In the genomic region with DNA sequence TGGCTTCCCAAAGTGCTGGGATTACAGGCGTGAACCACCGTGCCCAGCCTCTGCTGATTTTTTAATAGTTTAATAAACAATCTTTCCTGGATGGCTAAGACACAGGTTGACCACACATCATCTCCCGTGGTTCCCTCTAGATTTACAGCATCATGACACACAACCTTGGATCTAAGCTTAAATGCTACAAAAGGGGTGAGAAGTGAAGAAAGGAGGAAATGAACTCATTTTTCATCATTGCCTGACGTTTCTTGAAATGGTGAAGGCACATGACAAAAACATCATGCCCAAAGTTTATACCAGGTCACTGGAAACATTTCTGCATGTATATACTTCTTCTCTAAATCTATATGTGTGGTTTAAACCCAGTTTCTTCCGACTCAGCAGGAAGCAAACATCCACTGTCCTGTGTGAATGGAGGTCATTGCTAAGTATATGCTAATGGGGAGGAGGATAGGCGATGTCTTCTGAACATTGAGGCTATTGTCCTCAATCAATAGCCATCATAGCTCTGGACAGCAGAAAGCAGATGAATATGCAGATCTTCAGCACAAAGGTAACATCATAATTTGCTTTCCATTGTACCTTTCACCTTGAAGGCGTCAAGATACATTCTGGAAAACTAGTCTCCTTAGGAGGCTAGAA, we compare ENCODE assay signal across 29 cellular contexts.
A peak's percentile ranks its signal among the peaks of the same experiment; 100 is the strongest.
DNase-seq lines count a peak whose midpoint lies in the region; ATAC-seq and TF ChIP-seq lines count a peak whose summit lies in the region.
"Had no signal": no experiment of that assay in that cellular context is flagged by ENCODE, and none has a peak within 500 bp of the region (broad histone marks: within the 10 kb centered on the region; RNA-seq: fewer than 3 reads in every experiment).

No MANE protein-coding gene starts in this region.

- no peak overlapping the region for H3K4me2 ChIP-seq in IMR-90 (ENCODE audit: low read depth, low read length)

- H2BK20ac ChIP-seq in IMR-90 (ENCODE audit: low read depth, low read length), result no peak overlapping the region

- H3K9me3 ChIP-seq in IMR-90 (ENCODE audit: control insufficient read depth, insufficient read depth, low read length), result no peaks in the 10 kb centered on the region
- H3K9me3 ChIP-seq in upper lobe of left lung, result no peaks in the 10 kb centered on the region
- no peaks in the 10 kb centered on the region for H3K9me3 ChIP-seq in naive thymus-derived CD4-positive, alpha-beta T cell (ENCODE audit: control insufficient read depth in 2 of 3, low read length in 3 of 3)
- H3K9me3 ChIP-seq: BLaER1 treated with 17β-estradiol and CSF1 and Interleukin-3, amounts not matched to agents 10 nM and 100 nM; colonic mucosa; heart left ventricle; Peyer's patch; psoas muscle had no signal

- no peak for ATAC-seq in IMR-90 (ENCODE audit: low read depth)
- no peak for ATAC-seq in upper lobe of left lung (ENCODE audit: low FRiP score in 2 of 2)
- no peak for ATAC-seq in naive thymus-derived CD4-positive, alpha-beta T cell
- ATAC-seq: activated CD8-positive, alpha-beta T cell treated with anti-CD3 and anti-CD28 coated beads for 36 hours; activated naive CD4-positive, alpha-beta T cell treated with anti-CD3 and anti-CD28 coated beads, Interleukin-2, amount 50 U/mL, for 72 hours; activated T-helper 17 cell treated with anti-CD3 and anti-CD28 coated beads, Interleukin-2, amount 50 U/mL, for 72 hours; heart left ventricle; left cardiac atrium; natural killer cell; psoas muscle had no signal

- H3K4me3 ChIP-seq in IMR-90 (ENCODE audit: insufficient read depth, low read depth, low read length) (no peak overlapping the region), dorsolateral prefrontal cortex (peak overlapping the region in 3 of 59 donors; percentile 4 to 21 (median 10)), upper lobe of left lung (no peak overlapping the region)
- no peak overlapping the region for H3K4me3 ChIP-seq in naive thymus-derived CD4-positive, alpha-beta T cell (ENCODE audit: low read length)
- H3K4me3 ChIP-seq: BLaER1 treated with 17β-estradiol and CSF1 and Interleukin-3, amounts not matched to agents 10 nM and 100 nM; colonic mucosa; heart left ventricle; lung; Peyer's patch; psoas muscle had no signal

- H4K20me1 ChIP-seq in IMR-90 (ENCODE audit: insufficient read depth, low read length), result 0 out of 2 replicates have a peak, but pooled peaks cover 4% of the 10 kb centered on the region
- H4K20me1 ChIP-seq: BLaER1 treated with 17β-estradiol and CSF1 and Interleukin-3, amounts not matched to agents 10 nM and 100 nM had no signal

- H3K27me3 Mint-ChIP-seq in neural crest cell (ENCODE audit: low read depth), result no peaks in the 10 kb centered on the region
- H3K27me3 Mint-ChIP-seq in activated T-helper 2 cell treated with anti-CD3 and anti-CD28 coated beads, Interferon-gamma antibody, Interleukin-2, Interleukin-4, amounts not matched to agents 10 μg/mL and 5 μg/mL and 100 μg/mL, durations not matched to agents 14 hours and 24 hours and 36 hours (ENCODE audit: low read depth), result no peaks in the 10 kb centered on the region
- H3K27me3 Mint-ChIP-seq in activated T-helper 1 cell treated with anti-CD3 and anti-CD28 coated beads, Interleukin-12 subunit alpha, Interleukin-12 subunit beta, Interleukin-2, Interleukin-4 antibody, amounts not matched to agents 30 ng/mL and 10 ng/mL and 1 ng/mL, durations not matched to agents 14 hours and 24 hours and 36 hours (ENCODE audit: insufficient read depth), result no peaks in the 10 kb centered on the region
- no peaks in the 10 kb centered on the region for H3K27me3 Mint-ChIP-seq in naive thymus-derived CD4-positive, alpha-beta T cell
- H3K27me3 Mint-ChIP-seq: activated CD8-positive, alpha-beta T cell treated with anti-CD3 and anti-CD28 coated beads for 36 hours; activated T-helper 17 cell treated with anti-CD3 and anti-CD28 coated beads, Interleukin-2, amount 50 U/mL, for 72 hours had no signal

- no peak overlapping the region for H2BK120ac ChIP-seq in IMR-90 (ENCODE audit: low read depth, low read length)

- H3K36me3 ChIP-seq in IMR-90 (ENCODE audit: control insufficient read depth, insufficient read depth, low read length) (peaks cover 2% of the 10 kb centered on the region; the same call in 1 of the 2 replicates), upper lobe of left lung (peaks cover 0 to 16% (median 4%) of the 10 kb centered on the region in 4 donors)
- peaks cover 0 to 11% (median 0%) of the 10 kb centered on the region in 3 experiments for H3K36me3 ChIP-seq in naive thymus-derived CD4-positive, alpha-beta T cell (ENCODE audit: control insufficient read depth in 2 of 3, insufficient read depth in 3 of 3, low read length in 3 of 3)
- H3K36me3 ChIP-seq: colonic mucosa had no signal

- dilution Hi-C loops in IMR-90 (cut with HindIII; ENCODE audit: low sequenced_read_pairs, unreplicated experiment), result no loop called here

- no peak overlapping the region for H2AK9ac ChIP-seq in IMR-90 (replicated peaks; ENCODE audit: low read depth, low read length, poor library complexity)

- H3K27ac ChIP-seq in IMR-90 (ENCODE audit: insufficient read depth, low read length), result no peak overlapping the region
- H3K27ac ChIP-seq in dorsolateral prefrontal cortex, result peak overlapping the region in 54 of 59 donors; percentile 1 to 84 (median 60)
- H3K27ac ChIP-seq in upper lobe of left lung, result no peak overlapping the region
- H3K27ac ChIP-seq in naive thymus-derived CD4-positive, alpha-beta T cell (ENCODE audit: low read depth, low read length), result no peak overlapping the region
- H3K27ac ChIP-seq: BLaER1 treated with 17β-estradiol and CSF1 and Interleukin-3, amounts not matched to agents 10 nM and 100 nM; colonic mucosa; epithelial cell of prostate; heart left ventricle; Peyer's patch; psoas muscle had no signal

- no peak overlapping the region for H2AK5ac ChIP-seq in IMR-90 (ENCODE audit: low read depth, low read length)

- H3K79me1 ChIP-seq in IMR-90 (ENCODE audit: low read depth in 1 of 2, low read length in 2 of 2), result peaks cover 7 to 18% of the 10 kb centered on the region in 2 experiments

- CTCF ChIA-PET in IMR-90 (lab: Yijun Ruan, JAX), result interaction anchor here (0.6 kb wide), 2 partner anchors 110 to 185 kb away, joined by 3 read pairs; no protein-coding TSS in a partner anchor
- CTCF ChIA-PET in naive thymus-derived CD4-positive, alpha-beta T cell (lab: Charles Lee), result no interaction called here

- H3K36me3 Mint-ChIP-seq in neural crest cell (ENCODE audit: low read depth), result peaks cover 11% of the 10 kb centered on the region
- H3K36me3 Mint-ChIP-seq in activated T-helper 2 cell treated with anti-CD3 and anti-CD28 coated beads, Interferon-gamma antibody, Interleukin-2, Interleukin-4, amounts not matched to agents 10 μg/mL and 5 μg/mL and 100 μg/mL, durations not matched to agents 14 hours and 24 hours and 36 hours (ENCODE audit: low read depth), result peaks cover 7% of the 10 kb centered on the region
- H3K36me3 Mint-ChIP-seq in activated T-helper 1 cell treated with anti-CD3 and anti-CD28 coated beads, Interleukin-12 subunit alpha, Interleukin-12 subunit beta, Interleukin-2, Interleukin-4 antibody, amounts not matched to agents 30 ng/mL and 10 ng/mL and 1 ng/mL, durations not matched to agents 14 hours and 24 hours and 36 hours (ENCODE audit: low read depth), result peaks cover 10% of the 10 kb centered on the region
- peaks cover 0 to 50% (median 41%) of the 10 kb centered on the region in 5 donors for H3K36me3 Mint-ChIP-seq in naive thymus-derived CD4-positive, alpha-beta T cell
- H3K36me3 Mint-ChIP-seq: activated naive CD4-positive, alpha-beta T cell treated with anti-CD3 and anti-CD28 coated beads, Interleukin-2, amount 50 U/mL, for 72 hours; natural killer cell had no signal

- DNase-seq in GM04504 (ENCODE audit: low read depth) (peak; percentile 3), IMR-90 (peak; percentile 36), dorsolateral prefrontal cortex (no peak), neural crest cell (ENCODE audit: low read depth, low spot score) (no peak), upper lobe of left lung (no peak)
- DNase-seq in activated T-helper 2 cell treated with anti-CD3 and anti-CD28 coated beads, Interferon-gamma antibody, Interleukin-2, Interleukin-4, amounts not matched to agents 10 μg/mL and 5 μg/mL and 100 μg/mL, durations not matched to agents 14 hours and 24 hours and 36 hours (ENCODE audit: low spot score), result no peak
- DNase-seq in activated T-helper 1 cell treated with anti-CD3 and anti-CD28 coated beads, Interleukin-12 subunit alpha, Interleukin-12 subunit beta, Interleukin-2, Interleukin-4 antibody, amounts not matched to agents 30 ng/mL and 10 ng/mL and 1 ng/mL, durations not matched to agents 14 hours and 24 hours and 36 hours (ENCODE audit: low spot score), result no peak
- no peak for DNase-seq in naive thymus-derived CD4-positive, alpha-beta T cell
- DNase-seq: activated CD4-positive, alpha-beta T cell treated with anti-CD3 and anti-CD28 coated beads for 1 hour; activated CD8-positive, alpha-beta memory T cell treated with anti-CD3 and anti-CD28 coated beads, Interleukin-2, amount 50 U/mL, for 48 hours; activated CD8-positive, alpha-beta T cell treated with anti-CD3 and anti-CD28 coated beads for 36 hours; colonic mucosa; COR-L47; effector memory CD4-positive, alpha-beta T cell; heart left ventricle; left cardiac atrium; natural killer cell; NCI-H146; NCI-H774; occipital lobe; Peyer's patch; psoas muscle; SHP77 treated with DMSO at 0.1 percent for 48 hours; stimulated activated CD4-positive, alpha-beta T cell treated with anti-CD3 and anti-CD28 coated beads, Interleukin-4, amount 100 ng/mL, for 4 hours had no signal

- no peaks in the 10 kb centered on the region for H3K9me3 Mint-ChIP-seq in neural crest cell
- H3K9me3 Mint-ChIP-seq in activated T-helper 2 cell treated with anti-CD3 and anti-CD28 coated beads, Interferon-gamma antibody, Interleukin-2, Interleukin-4, amounts not matched to agents 10 μg/mL and 5 μg/mL and 100 μg/mL, durations not matched to agents 14 hours and 24 hours and 36 hours, result no peaks in the 10 kb centered on the region
- H3K9me3 Mint-ChIP-seq in activated T-helper 1 cell treated with anti-CD3 and anti-CD28 coated beads, Interleukin-12 subunit alpha, Interleukin-12 subunit beta, Interleukin-2, Interleukin-4 antibody, amounts not matched to agents 30 ng/mL and 10 ng/mL and 1 ng/mL, durations not matched to agents 14 hours and 24 hours and 36 hours, result no peaks in the 10 kb centered on the region
- H3K9me3 Mint-ChIP-seq in naive thymus-derived CD4-positive, alpha-beta T cell, result peaks cover 0 to 3% (median 0%) of the 10 kb centered on the region in 11 donors
- H3K9me3 Mint-ChIP-seq: activated CD8-positive, alpha-beta T cell treated with anti-CD3 and anti-CD28 coated beads for 36 hours; activated naive CD4-positive, alpha-beta T cell treated with anti-CD3 and anti-CD28 coated beads, Interleukin-2, amount 50 U/mL, for 72 hours; activated T-helper 17 cell treated with anti-CD3 and anti-CD28 coated beads, Interleukin-2, amount 50 U/mL, for 72 hours; natural killer cell had no signal

- no CpG with 5 or more reads among the region's 7 CpGs for whole genome bisulfite sequencing in IMR-90 (ENCODE audit: extremely low coverage in 2 of 2, insufficient read length in 1 of 2), 2 experiments
- 85 to 88% methylated on average over 7 of the region's 7 CpGs for WGBS in upper lobe of left lung, 2 donors

- POLR2A ChIA-PET in IMR-90 (lab: Charles Lee; ENCODE audit: unreplicated experiment), result no interaction called here
- POLR2A ChIA-PET in naive thymus-derived CD4-positive, alpha-beta T cell (lab: Charles Lee), result no interaction called here

- in situ Hi-C loops in IMR-90 (cut with MboI; ENCODE audit: low sequenced_read_pairs), result no loop called here

- H3K14ac ChIP-seq in IMR-90 (replicated peaks; ENCODE audit: low read depth, low read length), result no peak overlapping the region

- no peak overlapping the region for H2BK15ac ChIP-seq in IMR-90 (ENCODE audit: low read depth, low read length)

- H2BK5ac ChIP-seq in IMR-90 (ENCODE audit: low read depth, low read length, poor library complexity, severe bottlenecking), result no peak overlapping the region

- H3K18ac ChIP-seq in IMR-90 (ENCODE audit: low read depth, low read length), result no peak overlapping the region

- 0 out of 2 replicates have a peak, but pooled peaks cover 6% of the 10 kb centered on the region for H3K9me1 ChIP-seq in IMR-90 (ENCODE audit: insufficient read depth, low read length)

- no peak for TF ChIP-seq CTCF in IMR-90 (conservative IDR thresholded peaks at IDR 0.05; ENCODE audit: low read depth, low read length)
- TF ChIP-seq CTCF in dorsolateral prefrontal cortex (IDR thresholded peaks at IDR 0.05 in 54 of 56, conservative IDR thresholded peaks at IDR 0.05 in 2 of 56; ENCODE audit: low read depth in 1 of 56, partially characterized antibody in 56 of 56), result no peak
- TF ChIP-seq CTCF in neural crest cell (conservative IDR thresholded peaks at IDR 0.05), result no peak
- no peak for TF ChIP-seq CTCF in upper lobe of left lung (IDR thresholded peaks at IDR 0.05)

- no peak overlapping the region for H3K4ac ChIP-seq in IMR-90 (ENCODE audit: low read depth, low read length)

- no peak overlapping the region for H3K9ac ChIP-seq in IMR-90 (ENCODE audit: low read depth, low read length)
- H3K9ac ChIP-seq: BLaER1 treated with 17β-estradiol and CSF1 and Interleukin-3, amounts not matched to agents 10 nM and 100 nM had no signal

- H2AFZ ChIP-seq in IMR-90 (replicated peaks; ENCODE audit: low read length, poor library complexity), result no peak overlapping the region

- no peak for TF ChIP-seq EP300 in upper lobe of left lung (IDR thresholded peaks at IDR 0.05)

- no peak overlapping the region for H3K56ac ChIP-seq in IMR-90 (ENCODE audit: extremely low read depth, insufficient read depth, low read length)

- peak overlapping the region; percentile 37 for H3K27ac Mint-ChIP-seq in neural crest cell (ENCODE audit: unreplicated experiment)
- H3K27ac Mint-ChIP-seq in activated T-helper 2 cell treated with anti-CD3 and anti-CD28 coated beads, Interferon-gamma antibody, Interleukin-2, Interleukin-4, amounts not matched to agents 10 μg/mL and 5 μg/mL and 100 μg/mL, durations not matched to agents 14 hours and 24 hours and 36 hours, result no peak overlapping the region
- no peak overlapping the region for H3K27ac Mint-ChIP-seq in activated T-helper 1 cell treated with anti-CD3 and anti-CD28 coated beads, Interleukin-12 subunit alpha, Interleukin-12 subunit beta, Interleukin-2, Interleukin-4 antibody, amounts not matched to agents 30 ng/mL and 10 ng/mL and 1 ng/mL, durations not matched to agents 14 hours and 24 hours and 36 hours
- no peak overlapping the region for H3K27ac Mint-ChIP-seq in naive thymus-derived CD4-positive, alpha-beta T cell
- H3K27ac Mint-ChIP-seq: activated CD8-positive, alpha-beta T cell treated with anti-CD3 and anti-CD28 coated beads for 36 hours; activated naive CD4-positive, alpha-beta T cell treated with anti-CD3 and anti-CD28 coated beads, Interleukin-2, amount 50 U/mL, for 72 hours; activated T-helper 17 cell treated with anti-CD3 and anti-CD28 coated beads, Interleukin-2, amount 50 U/mL, for 72 hours; natural killer cell had no signal

- H3K23ac ChIP-seq in IMR-90 (ENCODE audit: low read depth, low read length), result no peak overlapping the region

- H4K91ac ChIP-seq in IMR-90 (ENCODE audit: insufficient read depth, low read depth, low read length), result no peak overlapping the region

- H3K27me3 ChIP-seq in IMR-90 (ENCODE audit: control insufficient read depth, insufficient read depth, low read length) (no peaks in the 10 kb centered on the region), dorsolateral prefrontal cortex (no peaks in the 10 kb centered on the region), upper lobe of left lung (no peaks in the 10 kb centered on the region)
- no peaks in the 10 kb centered on the region for H3K27me3 ChIP-seq in naive thymus-derived CD4-positive, alpha-beta T cell (ENCODE audit: control insufficient read depth in 2 of 2, insufficient read depth in 2 of 2, low read length in 2 of 2)
- H3K27me3 ChIP-seq: BLaER1 treated with 17β-estradiol and CSF1 and Interleukin-3, amounts not matched to agents 10 nM and 100 nM; colonic mucosa; heart left ventricle; Peyer's patch had no signal

- peaks cover 20% of the 10 kb centered on the region for H3K4me1 Mint-ChIP-seq in neural crest cell
- H3K4me1 Mint-ChIP-seq in activated T-helper 2 cell treated with anti-CD3 and anti-CD28 coated beads, Interferon-gamma antibody, Interleukin-2, Interleukin-4, amounts not matched to agents 10 μg/mL and 5 μg/mL and 100 μg/mL, durations not matched to agents 14 hours and 24 hours and 36 hours (ENCODE audit: low read depth), result no peaks in the 10 kb centered on the region
- H3K4me1 Mint-ChIP-seq in activated T-helper 1 cell treated with anti-CD3 and anti-CD28 coated beads, Interleukin-12 subunit alpha, Interleukin-12 subunit beta, Interleukin-2, Interleukin-4 antibody, amounts not matched to agents 30 ng/mL and 10 ng/mL and 1 ng/mL, durations not matched to agents 14 hours and 24 hours and 36 hours (ENCODE audit: low read depth), result no peaks in the 10 kb centered on the region
- H3K4me1 Mint-ChIP-seq in naive thymus-derived CD4-positive, alpha-beta T cell, result no peaks in the 10 kb centered on the region

- intact Hi-C loops in IMR-90 (cut with micrococcal nuclease) (no loop called here), dorsolateral prefrontal cortex (cut with DNase I) (no loop called here)
- intact Hi-C loops in activated T-helper 2 cell treated with anti-CD3 and anti-CD28 coated beads, Interferon-gamma antibody, Interleukin-2, Interleukin-4, amounts not matched to agents 10 μg/mL and 5 μg/mL and 100 μg/mL, durations not matched to agents 14 hours and 24 hours and 36 hours (cut with micrococcal nuclease), result no loop called here
- intact Hi-C loops in activated T-helper 1 cell treated with anti-CD3 and anti-CD28 coated beads, Interleukin-12 subunit alpha, Interleukin-12 subunit beta, Interleukin-2, Interleukin-4 antibody, amounts not matched to agents 30 ng/mL and 10 ng/mL and 1 ng/mL, durations not matched to agents 14 hours and 24 hours and 36 hours (cut with micrococcal nuclease), result no loop called here
- intact Hi-C loops in naive thymus-derived CD4-positive, alpha-beta T cell (cut with micrococcal nuclease), result no loop called here

- TF ChIP-seq RAD21 in IMR-90 (IDR thresholded peaks at IDR 0.05; ENCODE audit: low read length), result no peak

- H3K4me1 ChIP-seq in IMR-90 (ENCODE audit: control insufficient read depth, insufficient read depth, low read length), result no peaks in the 10 kb centered on the region
- no peaks in the 10 kb centered on the region for H3K4me1 ChIP-seq in upper lobe of left lung
- H3K4me1 ChIP-seq in naive thymus-derived CD4-positive, alpha-beta T cell (ENCODE audit: control insufficient read depth in 2 of 2, insufficient read depth in 2 of 2, low read length in 2 of 2), result no peaks in the 10 kb centered on the region
- H3K4me1 ChIP-seq: colonic mucosa, heart left ventricle, Peyer's patch, psoas muscle had no signal

- no peak overlapping the region for H4K5ac ChIP-seq in IMR-90 (ENCODE audit: low read depth, low read length)

- no TSS peak for BruUV-seq in IMR-90 (replicated peaks; lab: Mats Ljungman, UMichigan)

- no peak overlapping the region for H3K4me3 Mint-ChIP-seq in neural crest cell
- no peak overlapping the region for H3K4me3 Mint-ChIP-seq in activated T-helper 2 cell treated with anti-CD3 and anti-CD28 coated beads, Interferon-gamma antibody, Interleukin-2, Interleukin-4, amounts not matched to agents 10 μg/mL and 5 μg/mL and 100 μg/mL, durations not matched to agents 14 hours and 24 hours and 36 hours (ENCODE audit: low read depth)
- H3K4me3 Mint-ChIP-seq in activated T-helper 1 cell treated with anti-CD3 and anti-CD28 coated beads, Interleukin-12 subunit alpha, Interleukin-12 subunit beta, Interleukin-2, Interleukin-4 antibody, amounts not matched to agents 30 ng/mL and 10 ng/mL and 1 ng/mL, durations not matched to agents 14 hours and 24 hours and 36 hours, result no peak overlapping the region
- H3K4me3 Mint-ChIP-seq in naive thymus-derived CD4-positive, alpha-beta T cell, result no peak overlapping the region
- H3K4me3 Mint-ChIP-seq: activated CD8-positive, alpha-beta T cell treated with anti-CD3 and anti-CD28 coated beads for 36 hours; activated T-helper 17 cell treated with anti-CD3 and anti-CD28 coated beads, Interleukin-2, amount 50 U/mL, for 72 hours; natural killer cell had no signal

- H4K8ac ChIP-seq in IMR-90 (ENCODE audit: low read depth in 2 of 2, low read length in 2 of 2), result no peak overlapping the region

- no peak for TF ChIP-seq POLR2A in IMR-90 (IDR thresholded peaks at IDR 0.05; ENCODE audit: low read depth, low read length)
- no peak for TF ChIP-seq POLR2A in upper lobe of left lung (IDR thresholded peaks at IDR 0.05)

Comparison
In these comparisons a context has a peak if more than half of its experiments do, and no peak if none do; other contexts are left out.
1. DNase-seq: peak in GM04504 (single experiment) and IMR-90 (single experiment); none in dorsolateral prefrontal cortex (0 of 10), neural crest cell (single experiment), activated T-helper 2 cell treated with anti-CD3 and anti-CD28 coated beads, Interferon-gamma antibody, Interleukin-2, Interleukin-4, amounts not matched to agents 10 μg/mL and 5 μg/mL and 100 μg/mL, durations not matched to agents 14 hours and 24 hours and 36 hours (single experiment), upper lobe of left lung (0 of 2), activated T-helper 1 cell treated with anti-CD3 and anti-CD28 coated beads, Interleukin-12 subunit alpha, Interleukin-12 subunit beta, Interleukin-2, Interleukin-4 antibody, amounts not matched to agents 30 ng/mL and 10 ng/mL and 1 ng/mL, durations not matched to agents 14 hours and 24 hours and 36 hours (single experiment) and naive thymus-derived CD4-positive, alpha-beta T cell (0 of 9).
2. H3K27ac ChIP-seq: peak in dorsolateral prefrontal cortex (54 of 59); none in IMR-90 (single experiment), upper lobe of left lung (0 of 4) and naive thymus-derived CD4-positive, alpha-beta T cell (single experiment).